ENCODE assay signal across 8 cellular contexts in the genomic region with DNA sequence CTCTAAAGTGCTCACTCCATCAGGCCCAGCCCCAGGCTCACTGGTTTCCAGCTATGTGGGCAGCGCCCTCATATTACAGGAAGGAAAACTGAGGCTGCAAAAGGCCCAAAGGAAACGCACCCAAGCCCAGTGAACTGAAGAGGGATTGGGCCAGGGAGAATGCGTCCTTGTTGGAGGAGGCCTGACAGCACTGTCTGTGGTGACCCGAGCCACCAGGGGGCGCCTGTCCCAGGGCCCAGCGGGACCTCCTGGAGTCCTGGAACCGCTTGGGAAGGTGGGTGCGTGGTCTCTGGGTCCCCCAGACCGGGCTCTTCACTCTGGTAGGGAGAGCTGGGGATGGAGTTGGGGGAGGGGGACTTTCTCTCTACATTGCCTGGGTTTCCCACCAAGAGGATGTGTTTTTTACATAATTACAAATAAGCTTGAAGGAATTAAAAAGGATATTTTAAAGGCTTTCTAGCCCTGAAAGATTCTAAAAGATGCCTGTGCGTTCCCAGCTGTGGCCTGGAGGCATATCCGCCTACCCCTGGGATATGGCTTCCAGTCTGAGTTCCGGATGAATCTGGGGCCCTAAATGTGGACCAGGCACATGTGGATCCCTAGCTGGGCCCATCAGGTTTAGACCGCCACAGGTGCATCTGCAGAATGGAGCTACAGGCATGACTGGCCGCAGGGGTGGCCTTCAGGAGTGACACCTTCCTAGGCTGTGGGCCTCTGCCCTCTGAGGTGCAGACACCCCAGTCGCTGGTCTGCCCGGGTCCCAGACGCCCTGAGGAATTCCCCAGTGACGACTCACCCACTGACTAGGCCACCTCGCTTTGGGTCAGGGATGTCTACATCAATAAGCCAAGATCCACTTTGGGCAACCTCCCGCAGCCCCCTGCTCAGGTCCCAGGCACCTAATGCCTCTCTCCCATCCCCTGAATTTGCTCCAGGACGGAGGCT. TPM values are rescaled to one million over a fixed set of nuclear protein-coding genes. Genes with fewer than 3 reads are reported as not detected.
DNase-seq lines count a peak whose midpoint lies in the region; ATAC-seq and TF ChIP-seq lines count a peak whose summit lies in the region.

No MANE protein-coding gene starts in this region.

- intact Hi-C loops in testis (cut with DNase I; ENCODE audit: low total_unique reads) = loop anchor here (10.0 kb wide), 1 partner anchor 81 kb away; no protein-coding TSS in a partner anchor

- no peak overlapping the region for H3K27ac ChIP-seq in SJCRH30
- H3K27ac ChIP-seq in testis = no peak overlapping the region

- H3K27me3 ChIP-seq in SJCRH30 (peaks cover 6% of the 10 kb centered on the region; the same call in 1 of the 2 replicates), testis (no peaks in the 10 kb centered on the region)

- TF ChIP-seq POLR2A in testis (IDR thresholded peaks at IDR 0.05) = no peak

- WGBS in testis, 2 donors = 43 to 61% methylated on average over 13 to 21 of the region's 21 CpGs

- TF ChIP-seq CTCF in GM10248 (IDR thresholded peaks at IDR 0.05; ENCODE audit: control extremely low read depth, extremely low read depth, low read depth, missing control alignments) (peak; percentile 98), omental fat pad (IDR thresholded peaks at IDR 0.05) (peak in 1 of 3 donors; percentile 82), testis (IDR thresholded peaks at IDR 0.05) (peak; percentile 78 to 89 (median 88))

- no peaks in the 10 kb centered on the region for H3K4me1 ChIP-seq in SJCRH30
- H3K4me1 ChIP-seq in testis = no peaks in the 10 kb centered on the region

- CTCF ChIA-PET in GM10248 (lab: Yijun Ruan, JAX) = interaction anchor here (0.7 to 5.4 kb wide), 41 partner anchors 9 to 726 kb away, joined by 3 to 92 read pairs (median 3); a partner anchor contains a TSS

- ATAC-seq in omental fat pad (ENCODE audit: low FRiP score) (peak; percentile 54), GM19397 (IDR thresholded peaks at IDR 0.05; ENCODE audit: unreplicated experiment) (no peak)

- H3K9me3 ChIP-seq in SJCRH30 (replicated peaks) = no peaks in the 10 kb centered on the region
- H3K9me3 ChIP-seq in testis = no peaks in the 10 kb centered on the region

- DNase-seq in GM10248 (ENCODE audit: extremely low spot score) (peak; percentile 84), HuH-7 (ENCODE audit: low spot score) (peak; percentile 87), SJCRH30 (peak; percentile 78 to 84), foreskin melanocyte (peak; percentile 42), omental fat pad (ENCODE audit: low spot score) (peak; percentile 71), testis (peak; percentile 89)
- DNase-seq in activated effector memory CD4-positive, alpha-beta T cell treated with anti-CD3 and anti-CD28 coated beads, Interleukin-2, amount 50 U/mL, for 16 hours = peak; percentile 95

- POLR2A ChIA-PET in GM10248 (lab: Yijun Ruan, JAX) = no interaction called here

- no peak overlapping the region for H3K4me3 ChIP-seq in SJCRH30
- no peak overlapping the region for H3K4me3 ChIP-seq in testis

- H3K36me3 ChIP-seq in SJCRH30 (no peaks in the 10 kb centered on the region), testis (ENCODE audit: low read depth, missing control alignments) (no peaks in the 10 kb centered on the region)

RNA-seq across cellular contexts. Expression of a gene that starts 4.2 kb away (rescaled TPM):
- not detected in 2 replicates for total RNA-seq in SJCRH30 (2014; rRNA removed; shearing (Covaris generic))
- total RNA-seq in omental fat pad (10 to 100 TPM; 25.0 to 69.4 (median 48.4) TPM), testis (1 to 10 TPM; 4.6 to 7.4 TPM)
- polyA plus RNA-seq in testis (ENCODE audit: insufficient read depth, low read depth, low replicate concordance) = 16.3 TPM

RNA-seq across cellular contexts. Expression of a gene that starts 21.6 kb away (rescaled TPM):
- total RNA-seq in SJCRH30 (2014; rRNA removed; shearing (Covaris generic)) = not detected in 2 replicates
- total RNA-seq in omental fat pad (under 1 TPM; 0.19 to 0.79 (median 0.21) TPM), testis (under 1 TPM; 0.68 to 0.79 TPM)
- polyA plus RNA-seq in testis (ENCODE audit: insufficient read depth, low read depth, low replicate concordance) = 1.7 TPM

RNA-seq across cellular contexts. Expression of a gene that starts 34.2 kb away (rescaled TPM):
- total RNA-seq in SJCRH30 (2014; rRNA removed; shearing (Covaris generic)) = 17.3 and 24.4 TPM in 2 replicates
- total RNA-seq in omental fat pad (10 to 100 TPM; 41.5 to 57.1 (median 50.6) TPM), testis (10 to 100 TPM; 95.1 to 98.1 TPM)
- 99.2 TPM for polyA plus RNA-seq in testis (ENCODE audit: insufficient read depth, low read depth, low replicate concordance)

RNA-seq across cellular contexts. Expression of a gene that starts 52.1 kb away (rescaled TPM):
- 236 and 258 TPM in 2 replicates for total RNA-seq in SJCRH30 (2014; rRNA removed; shearing (Covaris generic))
- total RNA-seq in omental fat pad = 100 to 1,000 TPM in 3 of 4 donors, 10 to 100 TPM in 1; 90.1 to 142 (median 123) TPM
- 100 to 1,000 TPM in 1 of 2 donors, 10 to 100 TPM in 1; 98.1 to 108 TPM for total RNA-seq in testis
- 228 TPM for polyA plus RNA-seq in testis (ENCODE audit: insufficient read depth, low read depth, low replicate concordance)

Comparison
In these comparisons a context has a peak if more than half of its experiments do, and no peak if none do; other contexts are left out.
1. DNase-seq: peak in every context shown above with its lines; median percentile 95 in activated effector memory CD4-positive, alpha-beta T cell treated with anti-CD3 and anti-CD28 coated beads, Interleukin-2, amount 50 U/mL, for 16 hours; 89 in testis; 87 in HuH-7; 84 in GM10248; 81 in SJCRH30; 71 in omental fat pad; 42 in foreskin melanocyte.